ENCODE assay signal across 1 cellular context in genomic region chr16:19406891-19407491, GRCh38.
TF ChIP-seq lines count a peak whose summit lies in the region.

No MANE protein-coding gene starts in this region.

TF ChIP-seq in H1, 55 proteins besides CTCF, POLR2A, EP300 and RAD21 (continued from another document):
- TF ChIP-seq, protein P1, sequence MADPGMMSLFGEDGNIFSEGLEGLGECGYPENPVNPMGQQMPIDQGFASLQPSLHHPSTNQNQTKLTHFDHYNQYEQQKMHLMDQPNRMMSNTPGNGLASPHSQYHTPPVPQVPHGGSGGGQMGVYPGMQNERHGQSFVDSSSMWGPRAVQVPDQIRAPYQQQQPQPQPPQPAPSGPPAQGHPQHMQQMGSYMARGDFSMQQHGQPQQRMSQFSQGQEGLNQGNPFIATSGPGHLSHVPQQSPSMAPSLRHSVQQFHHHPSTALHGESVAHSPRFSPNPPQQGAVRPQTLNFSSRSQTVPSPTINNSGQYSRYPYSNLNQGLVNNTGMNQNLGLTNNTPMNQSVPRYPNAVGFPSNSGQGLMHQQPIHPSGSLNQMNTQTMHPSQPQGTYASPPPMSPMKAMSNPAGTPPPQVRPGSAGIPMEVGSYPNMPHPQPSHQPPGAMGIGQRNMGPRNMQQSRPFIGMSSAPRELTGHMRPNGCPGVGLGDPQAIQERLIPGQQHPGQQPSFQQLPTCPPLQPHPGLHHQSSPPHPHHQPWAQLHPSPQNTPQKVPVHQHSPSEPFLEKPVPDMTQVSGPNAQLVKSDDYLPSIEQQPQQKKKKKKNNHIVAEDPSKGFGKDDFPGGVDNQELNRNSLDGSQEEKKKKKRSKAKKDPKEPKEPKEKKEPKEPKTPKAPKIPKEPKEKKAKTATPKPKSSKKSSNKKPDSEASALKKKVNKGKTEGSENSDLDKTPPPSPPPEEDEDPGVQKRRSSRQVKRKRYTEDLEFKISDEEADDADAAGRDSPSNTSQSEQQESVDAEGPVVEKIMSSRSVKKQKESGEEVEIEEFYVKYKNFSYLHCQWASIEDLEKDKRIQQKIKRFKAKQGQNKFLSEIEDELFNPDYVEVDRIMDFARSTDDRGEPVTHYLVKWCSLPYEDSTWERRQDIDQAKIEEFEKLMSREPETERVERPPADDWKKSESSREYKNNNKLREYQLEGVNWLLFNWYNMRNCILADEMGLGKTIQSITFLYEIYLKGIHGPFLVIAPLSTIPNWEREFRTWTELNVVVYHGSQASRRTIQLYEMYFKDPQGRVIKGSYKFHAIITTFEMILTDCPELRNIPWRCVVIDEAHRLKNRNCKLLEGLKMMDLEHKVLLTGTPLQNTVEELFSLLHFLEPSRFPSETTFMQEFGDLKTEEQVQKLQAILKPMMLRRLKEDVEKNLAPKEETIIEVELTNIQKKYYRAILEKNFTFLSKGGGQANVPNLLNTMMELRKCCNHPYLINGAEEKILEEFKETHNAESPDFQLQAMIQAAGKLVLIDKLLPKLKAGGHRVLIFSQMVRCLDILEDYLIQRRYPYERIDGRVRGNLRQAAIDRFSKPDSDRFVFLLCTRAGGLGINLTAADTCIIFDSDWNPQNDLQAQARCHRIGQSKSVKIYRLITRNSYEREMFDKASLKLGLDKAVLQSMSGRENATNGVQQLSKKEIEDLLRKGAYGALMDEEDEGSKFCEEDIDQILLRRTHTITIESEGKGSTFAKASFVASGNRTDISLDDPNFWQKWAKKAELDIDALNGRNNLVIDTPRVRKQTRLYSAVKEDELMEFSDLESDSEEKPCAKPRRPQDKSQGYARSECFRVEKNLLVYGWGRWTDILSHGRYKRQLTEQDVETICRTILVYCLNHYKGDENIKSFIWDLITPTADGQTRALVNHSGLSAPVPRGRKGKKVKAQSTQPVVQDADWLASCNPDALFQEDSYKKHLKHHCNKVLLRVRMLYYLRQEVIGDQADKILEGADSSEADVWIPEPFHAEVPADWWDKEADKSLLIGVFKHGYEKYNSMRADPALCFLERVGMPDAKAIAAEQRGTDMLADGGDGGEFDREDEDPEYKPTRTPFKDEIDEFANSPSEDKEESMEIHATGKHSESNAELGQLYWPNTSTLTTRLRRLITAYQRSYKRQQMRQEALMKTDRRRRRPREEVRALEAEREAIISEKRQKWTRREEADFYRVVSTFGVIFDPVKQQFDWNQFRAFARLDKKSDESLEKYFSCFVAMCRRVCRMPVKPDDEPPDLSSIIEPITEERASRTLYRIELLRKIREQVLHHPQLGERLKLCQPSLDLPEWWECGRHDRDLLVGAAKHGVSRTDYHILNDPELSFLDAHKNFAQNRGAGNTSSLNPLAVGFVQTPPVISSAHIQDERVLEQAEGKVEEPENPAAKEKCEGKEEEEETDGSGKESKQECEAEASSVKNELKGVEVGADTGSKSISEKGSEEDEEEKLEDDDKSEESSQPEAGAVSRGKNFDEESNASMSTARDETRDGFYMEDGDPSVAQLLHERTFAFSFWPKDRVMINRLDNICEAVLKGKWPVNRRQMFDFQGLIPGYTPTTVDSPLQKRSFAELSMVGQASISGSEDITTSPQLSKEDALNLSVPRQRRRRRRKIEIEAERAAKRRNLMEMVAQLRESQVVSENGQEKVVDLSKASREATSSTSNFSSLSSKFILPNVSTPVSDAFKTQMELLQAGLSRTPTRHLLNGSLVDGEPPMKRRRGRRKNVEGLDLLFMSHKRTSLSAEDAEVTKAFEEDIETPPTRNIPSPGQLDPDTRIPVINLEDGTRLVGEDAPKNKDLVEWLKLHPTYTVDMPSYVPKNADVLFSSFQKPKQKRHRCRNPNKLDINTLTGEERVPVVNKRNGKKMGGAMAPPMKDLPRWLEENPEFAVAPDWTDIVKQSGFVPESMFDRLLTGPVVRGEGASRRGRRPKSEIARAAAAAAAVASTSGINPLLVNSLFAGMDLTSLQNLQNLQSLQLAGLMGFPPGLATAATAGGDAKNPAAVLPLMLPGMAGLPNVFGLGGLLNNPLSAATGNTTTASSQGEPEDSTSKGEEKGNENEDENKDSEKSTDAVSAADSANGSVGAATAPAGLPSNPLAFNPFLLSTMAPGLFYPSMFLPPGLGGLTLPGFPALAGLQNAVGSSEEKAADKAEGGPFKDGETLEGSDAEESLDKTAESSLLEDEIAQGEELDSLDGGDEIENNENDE (IDR thresholded peaks at IDR 0.05; ENCODE audit: insufficient replicate concordance, low read length), result peak; percentile 55
- TF ChIP-seq SP1 (IDR thresholded peaks at IDR 0.05; ENCODE audit: low read depth, low read length) (no peak), CEBPB (IDR thresholded peaks at IDR 0.05; ENCODE audit: low read depth, low read length) (peak; percentile 3; the same call in 1 of the 2 replicates)
TF ChIP-seq in H1: peak in this region for 8.
